ENCODE assay signal across 8 cellular contexts in genomic region chr14:22929104-22929847, GRCh38. TPM values are rescaled to one million over a fixed set of nuclear protein-coding genes. Genes with fewer than 3 reads are reported as not detected.
DNase-seq lines count a peak whose midpoint lies in the region; ATAC-seq, FAIRE-seq and TF ChIP-seq lines count a peak whose summit lies in the region.

Gene PRMT5 (minus strand): TSS chr14:22929376. CDS start chr14:22929361, 15 bp downstream.

- ATAC-seq in HG03175 (IDR thresholded peaks at IDR 0.05; ENCODE audit: unreplicated experiment), result peak; percentile 94

- H3K27me3 ChIP-seq in small intestine (ENCODE audit: control insufficient read depth in 2 of 2, insufficient read depth in 2 of 2, low read length in 2 of 2), result no peaks in the 10 kb centered on the region

- 0% methylated on average over 47 of the region's 47 CpGs for WGBS in small intestine, 3 donors

- H3K27ac ChIP-seq in small intestine (ENCODE audit: low read depth in 1 of 2, low read length in 1 of 2), result peak within 1 kb of the TSS; percentile 59 to 94

- H3K9me3 ChIP-seq in small intestine (ENCODE audit: control insufficient read depth, low read depth), result no peaks in the 10 kb centered on the region

- in situ Hi-C loops in GM18951 (cut with MboI; ENCODE audit: low sequenced_read_pairs, unreplicated experiment), result no loop called here

- H3K36me3 ChIP-seq in small intestine (ENCODE audit: control insufficient read depth in 2 of 2, insufficient read depth in 2 of 2, low read length in 2 of 2), result peaks cover 0 to 5% of the 10 kb centered on the region in 2 donors

- DNase-seq in AG08396 (ENCODE audit: low spot score) (peak; percentile 94), NCI-H2227 treated with DMSO at 0.1 percent for 48 hours (lab: John Stamatoyannopoulos, UW) (peak; percentile 99), cardiac fibroblast (ENCODE audit: low read depth in 2 of 2) (peak; percentile 100), iPS-NIHi11 (ENCODE audit: low spot score) (peak; percentile 92), small intestine (peak; percentile 100)

- peaks cover 0 to 4% of the 10 kb centered on the region in 2 donors for H3K4me1 ChIP-seq in small intestine (ENCODE audit: control insufficient read depth in 2 of 2, insufficient read depth in 1 of 2, low read depth in 1 of 2, low read length in 1 of 2)

- TF ChIP-seq POLR2A in GM18951 (IDR thresholded peaks at IDR 0.05; ENCODE audit: extremely low read depth, insufficient read depth, insufficient read length), result peak; percentile 91

- no peak for TF ChIP-seq CTCF in WI38 (IDR thresholded peaks at IDR 0.05; ENCODE audit: low read depth, low read length)
- no peak for TF ChIP-seq CTCF in cardiac fibroblast (IDR thresholded peaks at IDR 0.05; ENCODE audit: low read depth, low read length)

- H3K4me3 ChIP-seq in WI38 (ENCODE audit: low read depth, low read length) (peak within 1 kb of the TSS; percentile 97), cardiac fibroblast (replicated peaks in 1 of 2; ENCODE audit: low read depth in 2 of 2, low read length in 2 of 2) (peak within 1 kb of the TSS; percentile 79 to 99), small intestine (ENCODE audit: low read depth in 1 of 2, low read length in 2 of 2) (peak within 1 kb of the TSS; percentile 64 to 94)

- no peak for FAIRE-seq in small intestine (lab: Jason Lieb, UNC)

RNA-seq across cellular contexts. Expression of gene PRMT5, which starts in this region (rescaled TPM):
- polyA plus RNA-seq in small intestine, result 10 to 100 TPM; 13.4 to 57.7 (median 15.1) TPM

Comparison
In these comparisons a context has a peak if more than half of its experiments do, and no peak if none do; other contexts are left out.
1. Peak in every context shown above with its lines: DNase-seq, ATAC-seq, H3K4me3 ChIP-seq and H3K27ac ChIP-seq.